In genomic region chr6:33788694-33789549, GRCh38 we compare ENCODE assay signal across 8 cellular contexts. TPM values are rescaled to one million over a fixed set of nuclear protein-coding genes. Genes with fewer than 3 reads are reported as not detected.
DNase-seq lines count a peak whose midpoint lies in the region; ATAC-seq and TF ChIP-seq lines count a peak whose summit lies in the region.

Gene LEMD2, minus strand, starts transcription at chr6:33789130. Its CDS starts 14 bp downstream, at chr6:33789116.

- H4K20me1 ChIP-seq in OCI-LY1 (ENCODE audit: insufficient read depth, low read length) = no peaks in the 10 kb centered on the region

- H3K4me2 ChIP-seq in OCI-LY1 (ENCODE audit: low read length) = peak within 1 kb of the TSS; percentile 89

- peak; percentile 91 for ATAC-seq in GM21423 (IDR thresholded peaks at IDR 0.05; ENCODE audit: unreplicated experiment)

- peak within 1 kb of the TSS; percentile 98 for H3K4me3 Mint-ChIP-seq in endothelial cell (ENCODE audit: unreplicated experiment)

- H3K27me3 ChIP-seq in HUES6 (ENCODE audit: control insufficient read depth, insufficient read depth, low read length) (no peaks in the 10 kb centered on the region), OCI-LY1 (ENCODE audit: insufficient read depth, low read length) (no peaks in the 10 kb centered on the region)

- H3K27ac ChIP-seq in HUES6 (ENCODE audit: low read depth, low read length) = peak within 1 kb of the TSS; percentile 93
- H3K27ac ChIP-seq in OCI-LY1 (ENCODE audit: low read depth, low read length, poor library complexity, severe bottlenecking) = no peak within 1 kb of the TSS

- peaks cover 19% of the 10 kb centered on the region for H3K27me3 Mint-ChIP-seq in endothelial cell (ENCODE audit: unreplicated experiment)

- in situ Hi-C loops in Caki2 (cut with HindIII; ENCODE audit: low pct_unique_long_range_greater_than_20kb, low sequenced_read_pairs) = no loop called here

- peak within 1 kb of the TSS; percentile 87; the same call in 1 of the 2 replicates for H2AFZ ChIP-seq in OCI-LY1 (ENCODE audit: low read length)

- peaks cover 75% of the 10 kb centered on the region for H3K4me1 ChIP-seq in HUES6 (ENCODE audit: control insufficient read depth, insufficient read depth, low read length)
- peaks cover 30% of the 10 kb centered on the region for H3K4me1 ChIP-seq in OCI-LY1 (ENCODE audit: insufficient read depth, low read length, severe bottlenecking)

- H3F3A ChIP-seq in OCI-LY1 (ENCODE audit: insufficient read depth, low read length) = no peaks in the 10 kb centered on the region

- H3K9me3 Mint-ChIP-seq in endothelial cell (ENCODE audit: unreplicated experiment) = no peaks in the 10 kb centered on the region

- DNase-seq in Caki2 (ENCODE audit: low read depth) (peak; percentile 95), endothelial cell (ENCODE audit: low spot score) (peak; percentile 91), midbrain (lab: John Stamatoyannopoulos, UW) (peak; percentile 94)
- peak; percentile 92 for DNase-seq in activated CD8-positive, alpha-beta memory T cell treated with anti-CD3 and anti-CD28 coated beads, Interleukin-2, amount 50 U/mL, for 4 hours
- DNase-seq in stimulated activated CD8-positive, alpha-beta memory T cell treated with anti-CD3 and anti-CD28 coated beads, Interleukin-15, amount 100 ng/mL, for 48 hours (ENCODE audit: low read depth in 2 of 2) = peak; percentile 86 to 89

- H3K4me3 ChIP-seq in HUES6 (ENCODE audit: low read depth, low read length) (peak within 1 kb of the TSS; percentile 86), OCI-LY1 (ENCODE audit: low read depth, low read length, poor library complexity, severe bottlenecking) (peak within 1 kb of the TSS; percentile 99)

- TF ChIP-seq CTCF in OCI-LY1 (IDR thresholded peaks at IDR 0.05; ENCODE audit: low read length) = no peak
- no peak for TF ChIP-seq CTCF in endothelial cell (IDR thresholded peaks at IDR 0.05; ENCODE audit: unreplicated experiment)

- no peaks in the 10 kb centered on the region for H3K9me2 ChIP-seq in OCI-LY1 (ENCODE audit: low read depth, low read length)

- peak within 1 kb of the TSS; percentile 95 for H3K9ac ChIP-seq in HUES6 (ENCODE audit: low read length)
- H3K9ac ChIP-seq in OCI-LY1 (ENCODE audit: low read length) = peak within 1 kb of the TSS; percentile 96

- peaks cover 61% of the 10 kb centered on the region for H3K4me1 Mint-ChIP-seq in endothelial cell (ENCODE audit: unreplicated experiment)

- no peaks in the 10 kb centered on the region for H3K79me2 ChIP-seq in OCI-LY1 (ENCODE audit: insufficient read depth, low read length)

- H3K36me3 ChIP-seq in HUES6 (ENCODE audit: control insufficient read depth, insufficient read depth, low read length) (peaks cover 17% of the 10 kb centered on the region), OCI-LY1 (ENCODE audit: insufficient read depth, low read length) (peaks cover 11% of the 10 kb centered on the region; the same call in 1 of the 2 replicates)

- peaks cover 4% of the 10 kb centered on the region for H3K36me3 Mint-ChIP-seq in endothelial cell (ENCODE audit: low read depth, unreplicated experiment)

- H3K27ac Mint-ChIP-seq in endothelial cell (ENCODE audit: unreplicated experiment) = peak within 1 kb of the TSS; percentile 99

- H3K9me3 ChIP-seq in HUES6 (ENCODE audit: control insufficient read depth, insufficient read depth, low read depth, low read length) (no peaks in the 10 kb centered on the region), OCI-LY1 (ENCODE audit: low read length) (no peaks in the 10 kb centered on the region)

RNA-seq across cellular contexts. Expression of gene LEMD2, which starts in this region (rescaled TPM):
- total RNA-seq in Caki2 (2014; rRNA removed; shearing (Covaris generic); ENCODE audit: low replicate concordance) = 150 and 167 TPM in 2 replicates
- 105 TPM for total RNA-seq in endothelial cell (ENCODE audit: unreplicated experiment)
